Comparison of ENCODE assay signal across 8 cellular contexts in the genomic region with DNA sequence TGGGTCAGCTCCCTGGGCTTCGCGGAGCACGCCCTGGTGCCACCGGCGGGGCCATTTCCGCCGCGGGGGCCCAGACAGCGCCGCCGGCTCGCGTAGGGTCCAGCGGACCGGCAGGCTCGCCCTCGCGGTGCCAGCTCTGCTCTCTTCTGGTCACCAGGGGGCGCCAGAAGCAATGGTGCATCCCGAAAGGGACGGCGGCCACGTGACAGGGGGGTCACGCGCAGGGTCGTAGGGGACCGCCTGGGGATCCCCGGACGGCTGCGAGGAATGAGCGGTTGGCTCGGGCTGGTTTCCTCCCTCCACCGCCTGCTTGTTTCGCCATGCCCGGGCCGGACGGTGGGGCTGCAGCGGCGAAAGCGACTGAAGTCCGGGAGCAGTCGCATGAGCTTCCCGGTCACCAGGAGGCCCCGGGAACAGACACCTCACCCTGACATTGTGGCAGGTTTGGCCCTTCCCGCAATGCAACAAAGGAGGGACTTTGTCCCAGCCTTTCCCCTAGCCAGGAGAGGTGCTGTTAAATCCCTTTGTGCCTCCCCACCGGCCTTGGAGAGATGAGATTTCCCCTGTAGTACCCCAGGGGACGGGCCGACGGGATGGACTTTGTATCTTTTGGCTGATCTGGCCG. TPM values are rescaled to one million over a fixed set of nuclear protein-coding genes. Genes with fewer than 3 reads are reported as not detected.
DNase-seq lines count a peak whose midpoint lies in the region; ATAC-seq and TF ChIP-seq lines count a peak whose summit lies in the region.

No MANE protein-coding gene starts in this region.

- peaks cover 12% of the 10 kb centered on the region; the same call in 1 of the 2 replicates for H3K4me1 ChIP-seq in HUES6 (ENCODE audit: control insufficient read depth, insufficient read depth, low read length)
- no peaks in the 10 kb centered on the region for H3K4me1 ChIP-seq in right cardiac atrium (ENCODE audit: control insufficient read depth, insufficient read depth, low read length)

- H3K4me1 Mint-ChIP-seq in T-cell (peaks cover 0 to 7% (median 3%) of the 10 kb centered on the region in 3 donors), progenitor cell of endocrine pancreas (ENCODE audit: low read depth) (no peaks in the 10 kb centered on the region)

- H3K9ac ChIP-seq in HUES6 (ENCODE audit: low read length), result peak overlapping the region; percentile 66

- H3K27me3 ChIP-seq in HUES6 (ENCODE audit: control insufficient read depth, insufficient read depth, low read length) (peaks cover 28% of the 10 kb centered on the region), right cardiac atrium (ENCODE audit: control insufficient read depth, insufficient read depth) (no peaks in the 10 kb centered on the region)

- H3K27ac Mint-ChIP-seq in T-cell, result no peak overlapping the region
- H3K27ac Mint-ChIP-seq in progenitor cell of endocrine pancreas, result peak overlapping the region; percentile 24

- H3K9me3 Mint-ChIP-seq in T-cell (no peaks in the 10 kb centered on the region), progenitor cell of endocrine pancreas (ENCODE audit: low read depth) (peaks cover 3% of the 10 kb centered on the region)

- peak; percentile 7 for DNase-seq in DMS79 (lab: John Stamatoyannopoulos, UW)
- no peak for DNase-seq in DMS79 treated with DMSO at 0.1 percent for 48 hours (lab: John Stamatoyannopoulos, UW)
- DNase-seq in T-cell, result peak in 31 of 34 experiments; percentile 3 to 56 (median 24)
- DNase-seq in amygdala (lab: John Stamatoyannopoulos, UW), result peak; percentile 12 to 89 (median 68)
- peak; percentile 85 to 93 (median 91) for DNase-seq in right cardiac atrium
- peak; percentile 74 for DNase-seq in progenitor cell of endocrine pancreas (ENCODE audit: low spot score, unreplicated experiment)
- DNase-seq in ureter (ENCODE audit: low spot score), result peak; percentile 78

- H3K4me3 ChIP-seq in HUES6 (ENCODE audit: low read depth, low read length), result peak overlapping the region; percentile 58
- H3K4me3 ChIP-seq in right cardiac atrium (ENCODE audit: low read length), result peak overlapping the region; percentile 63

- ATAC-seq in T-cell (replicated peaks in 1 of 4), result peak; percentile 45 to 73 (median 64)
- ATAC-seq in right cardiac atrium, result peak; percentile 95 to 96

- no peaks in the 10 kb centered on the region for H3K36me3 ChIP-seq in HUES6 (ENCODE audit: control insufficient read depth, insufficient read depth, low read length)

- H3K36me3 Mint-ChIP-seq in T-cell (no peaks in the 10 kb centered on the region), progenitor cell of endocrine pancreas (ENCODE audit: insufficient read depth) (no peaks in the 10 kb centered on the region)

- CTCF ChIA-PET in T-cell (lab: Charles Lee), result interaction anchor here (0.6 to 1.3 kb wide), 5 partner anchors 9 to 258 kb away, joined by 3 to 9 read pairs (median 3); partner anchors contain the start of gene ZCCHC12 (in 1 of the 2)

- H3K27ac ChIP-seq in HUES6 (ENCODE audit: low read depth, low read length), result no peak overlapping the region
- no peak overlapping the region for H3K27ac ChIP-seq in right cardiac atrium (ENCODE audit: low read length)

- POLR2A ChIA-PET in T-cell (lab: Charles Lee), result no interaction called here

- 3% methylated on average over 50 of the region's 50 CpGs for WGBS in right cardiac atrium

- H3K4me3 Mint-ChIP-seq in T-cell (peak overlapping the region in 2 of 3 donors; percentile 41 to 49), progenitor cell of endocrine pancreas (ENCODE audit: low read depth) (peak overlapping the region; percentile 68)

- peak; percentile 76 for TF ChIP-seq CTCF in progenitor cell of endocrine pancreas (IDR thresholded peaks at IDR 0.05; ENCODE audit: unreplicated experiment)

- H3K27me3 Mint-ChIP-seq in T-cell, result peaks cover 13 to 38% of the 10 kb centered on the region in 2 donors
- no peaks in the 10 kb centered on the region for H3K27me3 Mint-ChIP-seq in progenitor cell of endocrine pancreas

- intact Hi-C loops in right cardiac atrium (cut with DNase I), result loop anchor here in 1 of 4 donors (5.0 kb wide), 1 partner anchor 228 kb away; no protein-coding TSS in a partner anchor

- H3K9me3 ChIP-seq in HUES6 (ENCODE audit: control insufficient read depth, insufficient read depth, low read depth, low read length) (no peaks in the 10 kb centered on the region), right cardiac atrium (ENCODE audit: control insufficient read depth, low read length) (no peaks in the 10 kb centered on the region)

RNA-seq across cellular contexts. Expression of gene ZCCHC12, which starts 15.8 kb away (rescaled TPM):
- total RNA-seq in T-cell (under 1 TPM in 1 of 5 donors, not detected in 4; 0.16 TPM), right cardiac atrium (under 1 TPM in 1 of 4 donors, not detected in 3; 0.14 TPM), progenitor cell of endocrine pancreas (2.3 and 3.2 TPM in 2 replicates), ureter (not detected)
- polyA plus RNA-seq in right cardiac atrium, result 0.05 TPM
